14 cellular contexts compared by ENCODE assay signal in the genomic region with DNA sequence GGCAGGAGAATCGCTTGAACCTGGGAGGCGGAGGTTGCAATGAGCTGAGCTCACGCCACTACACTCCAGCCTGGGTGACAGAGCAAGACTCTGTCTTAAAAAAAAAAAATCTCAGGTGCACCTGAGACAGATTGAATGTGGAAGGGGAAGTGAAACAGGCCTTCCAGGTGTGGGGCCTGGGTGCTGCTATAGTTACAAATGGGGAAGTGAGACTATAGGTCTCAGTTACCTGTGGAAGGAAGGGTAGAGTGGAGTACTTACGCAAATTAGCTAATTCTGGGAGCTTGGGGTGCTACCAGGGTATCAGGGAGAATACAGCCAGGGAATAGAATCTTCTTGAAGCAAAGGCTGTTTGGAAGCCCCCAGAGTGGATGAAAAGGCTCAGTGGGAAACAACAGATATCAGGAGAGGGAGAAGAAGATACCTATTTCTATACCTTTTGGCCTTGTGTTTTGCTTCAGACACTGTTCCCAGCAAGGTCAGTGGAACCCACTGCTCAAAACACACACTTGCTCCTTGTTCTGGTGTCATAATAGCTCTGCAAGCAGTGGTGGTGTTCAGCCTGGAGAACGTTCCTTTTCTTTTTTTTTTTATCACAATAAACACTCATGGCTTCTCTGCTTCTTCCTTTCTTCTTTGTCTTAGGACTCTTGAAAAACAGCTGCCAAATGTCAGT. TPM values are rescaled to one million over a fixed set of nuclear protein-coding genes. Genes with fewer than 3 reads are reported as not detected.
DNase-seq lines count a peak whose midpoint lies in the region; ATAC-seq and TF ChIP-seq lines count a peak whose summit lies in the region.
"Had no signal": no experiment of that assay in that cellular context is flagged by ENCODE, and none has a peak within 500 bp of the region (broad histone marks: within the 10 kb centered on the region; RNA-seq: fewer than 3 reads in every experiment).

No MANE protein-coding gene starts in this region.

- H3K36me3 Mint-ChIP-seq in T-helper 17 cell (ENCODE audit: low read depth), result peaks cover 2% of the 10 kb centered on the region
- no peaks in the 10 kb centered on the region for H3K36me3 Mint-ChIP-seq in neural progenitor cell

- no peaks in the 10 kb centered on the region for H3K36me3 ChIP-seq in neural progenitor cell
- H3K36me3 ChIP-seq: adrenal gland, upper lobe of right lung had no signal

- peaks cover 31% of the 10 kb centered on the region for H3K27me3 Mint-ChIP-seq in T-helper 17 cell
- H3K27me3 Mint-ChIP-seq in neural progenitor cell (ENCODE audit: insufficient read depth, low read depth), result peaks cover 13% of the 10 kb centered on the region

- no peak overlapping the region for H2AFZ ChIP-seq in neural progenitor cell (replicated peaks)

- peaks cover 9% of the 10 kb centered on the region for H3K4me1 Mint-ChIP-seq in T-helper 17 cell
- H3K4me1 Mint-ChIP-seq in neural progenitor cell, result no peaks in the 10 kb centered on the region

- H3K9ac ChIP-seq in neural progenitor cell, result no peak overlapping the region

- no peak for DNase-seq in T-helper 17 cell
- no peak for DNase-seq in neural progenitor cell (ENCODE audit: low spot score)
- no peak for DNase-seq in occipital lobe (lab: John Stamatoyannopoulos, UW)
- no peak for DNase-seq in NK-92 (lab: John Stamatoyannopoulos, UW; ENCODE audit: unreplicated experiment)
- DNase-seq in NCI-H526 treated with DMSO at 0.1 percent for 48 hours (lab: John Stamatoyannopoulos, UW), result no peak
- DNase-seq: activated CD4-positive, alpha-beta memory T cell treated with anti-CD3 and anti-CD28 coated beads for 36 hours; adrenal gland; CD4-positive, alpha-beta memory T cell; GOT3; NCI-H1092; upper lobe of right lung had no signal

- no peaks in the 10 kb centered on the region for H3K79me2 ChIP-seq in neural progenitor cell (ENCODE audit: low read depth)

- H3K9me3 ChIP-seq in T-helper 17 cell (ENCODE audit: control insufficient read depth, low read length, poor library complexity, severe bottlenecking), result no peaks in the 10 kb centered on the region
- no peaks in the 10 kb centered on the region for H3K9me3 ChIP-seq in neural progenitor cell (ENCODE audit: low read depth)
- H3K9me3 ChIP-seq: adrenal gland, upper lobe of right lung had no signal

- no peaks in the 10 kb centered on the region for H3F3A ChIP-seq in neural progenitor cell (ENCODE audit: low read depth)

- H3K27ac Mint-ChIP-seq in T-helper 17 cell (peak overlapping the region; percentile 90), neural progenitor cell (no peak overlapping the region)
- H3K27ac Mint-ChIP-seq: activated CD4-positive, alpha-beta memory T cell treated with anti-CD3 and anti-CD28 coated beads for 36 hours; CD4-positive, alpha-beta memory T cell had no signal

- H3K4me2 ChIP-seq in neural progenitor cell, result no peak overlapping the region

- H3K27ac ChIP-seq in neural progenitor cell, result no peak overlapping the region
- H3K27ac ChIP-seq: adrenal gland, upper lobe of right lung had no signal

- no peaks in the 10 kb centered on the region for H3K4me1 ChIP-seq in neural progenitor cell

- ATAC-seq in GM18519 (IDR thresholded peaks at IDR 0.05; ENCODE audit: low FRiP score, unreplicated experiment) (peak; percentile 77), GM21381 (IDR thresholded peaks at IDR 0.05; ENCODE audit: unreplicated experiment) (peak; percentile 86), HG03064 (IDR thresholded peaks at IDR 0.05; ENCODE audit: low read depth, unreplicated experiment) (peak; percentile 78), T-helper 17 cell (peak; percentile 48)
- ATAC-seq: upper lobe of right lung had no signal

- peaks cover 21% of the 10 kb centered on the region for H3K9me3 Mint-ChIP-seq in neural progenitor cell
- H3K9me3 Mint-ChIP-seq: activated CD4-positive, alpha-beta memory T cell treated with anti-CD3 and anti-CD28 coated beads for 36 hours; CD4-positive, alpha-beta memory T cell had no signal

- H3K4me3 Mint-ChIP-seq in T-helper 17 cell (no peak overlapping the region), neural progenitor cell (no peak overlapping the region)
- H3K4me3 Mint-ChIP-seq: activated CD4-positive, alpha-beta memory T cell treated with anti-CD3 and anti-CD28 coated beads for 36 hours; CD4-positive, alpha-beta memory T cell had no signal

- peaks cover 14% of the 10 kb centered on the region for H3K27me3 ChIP-seq in neural progenitor cell
- H3K27me3 ChIP-seq: adrenal gland, upper lobe of right lung had no signal

- no peaks in the 10 kb centered on the region for H4K20me1 ChIP-seq in neural progenitor cell (ENCODE audit: low read depth)

- H3K4me3 ChIP-seq in neural progenitor cell, result no peak overlapping the region
- H3K4me3 ChIP-seq: adrenal gland, upper lobe of right lung had no signal

- TF ChIP-seq CTCF in neural progenitor cell (IDR thresholded peaks at IDR 0.05), result no peak

RNA-seq across cellular contexts. Expression of gene CD38, which starts 7.0 kb away (rescaled TPM):
- total RNA-seq in T-helper 17 cell (1 to 10 TPM; 1.4 TPM), neural progenitor cell (ENCODE audit: low replicate concordance) (0.19 and 0.64 TPM in 2 replicates), occipital lobe (6.1 TPM)
